In the genomic region with DNA sequence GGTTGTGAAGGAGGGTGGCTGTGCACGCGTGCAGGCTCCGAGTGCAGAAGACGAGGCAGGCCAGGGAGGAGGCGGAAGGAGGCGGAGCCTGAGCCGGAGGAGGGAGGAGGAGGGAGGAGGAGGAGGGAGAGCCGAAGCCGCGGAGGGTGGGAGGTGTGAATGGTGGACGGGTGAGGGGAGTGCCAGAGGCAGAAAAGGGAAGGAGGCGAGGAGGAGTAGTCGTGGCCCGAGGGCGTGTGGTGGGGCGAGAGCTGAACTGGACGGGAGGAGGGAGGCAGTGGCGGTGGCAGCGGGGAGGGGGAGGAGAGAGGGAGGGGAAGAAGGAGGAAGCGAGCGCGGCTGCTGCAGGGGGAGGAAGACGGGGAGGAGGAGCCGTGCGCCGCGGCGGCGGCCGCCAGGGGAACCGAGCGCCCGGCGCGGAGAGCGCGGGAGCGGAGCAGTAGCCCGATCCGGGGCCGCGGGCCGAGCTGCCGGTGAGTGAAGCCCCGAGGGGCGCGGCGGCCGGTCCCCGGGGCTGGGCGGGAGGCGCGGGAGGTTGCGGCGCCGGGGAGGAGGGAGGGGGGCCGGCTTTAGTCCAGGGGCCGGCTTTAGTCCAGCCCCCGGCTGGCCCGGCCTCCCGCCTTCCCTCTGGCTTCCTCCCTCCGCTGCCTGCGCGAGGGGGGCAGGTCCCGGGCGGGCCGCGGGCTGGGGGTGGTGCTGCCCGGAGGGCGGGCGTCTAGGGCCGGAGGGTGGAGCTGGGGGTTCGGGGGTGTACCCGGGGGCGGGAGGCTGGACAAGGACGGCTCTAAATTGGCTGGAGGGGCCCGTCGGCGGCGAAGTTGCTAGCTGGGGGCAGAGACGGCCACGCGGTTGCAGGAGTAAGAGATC, we compare ENCODE assay signal across 1 cellular context.
TF ChIP-seq lines count a peak whose summit lies in the region.

A gene (plus strand): TSS at position 815 of the 867 bp plus-strand sequence. CDS start 661 bp downstream, outside the sequence.

TF ChIP-seq in A549, 52 proteins besides CTCF, POLR2A, EP300 and RAD21 (continued from another document):
- TF ChIP-seq, protein P1, sequence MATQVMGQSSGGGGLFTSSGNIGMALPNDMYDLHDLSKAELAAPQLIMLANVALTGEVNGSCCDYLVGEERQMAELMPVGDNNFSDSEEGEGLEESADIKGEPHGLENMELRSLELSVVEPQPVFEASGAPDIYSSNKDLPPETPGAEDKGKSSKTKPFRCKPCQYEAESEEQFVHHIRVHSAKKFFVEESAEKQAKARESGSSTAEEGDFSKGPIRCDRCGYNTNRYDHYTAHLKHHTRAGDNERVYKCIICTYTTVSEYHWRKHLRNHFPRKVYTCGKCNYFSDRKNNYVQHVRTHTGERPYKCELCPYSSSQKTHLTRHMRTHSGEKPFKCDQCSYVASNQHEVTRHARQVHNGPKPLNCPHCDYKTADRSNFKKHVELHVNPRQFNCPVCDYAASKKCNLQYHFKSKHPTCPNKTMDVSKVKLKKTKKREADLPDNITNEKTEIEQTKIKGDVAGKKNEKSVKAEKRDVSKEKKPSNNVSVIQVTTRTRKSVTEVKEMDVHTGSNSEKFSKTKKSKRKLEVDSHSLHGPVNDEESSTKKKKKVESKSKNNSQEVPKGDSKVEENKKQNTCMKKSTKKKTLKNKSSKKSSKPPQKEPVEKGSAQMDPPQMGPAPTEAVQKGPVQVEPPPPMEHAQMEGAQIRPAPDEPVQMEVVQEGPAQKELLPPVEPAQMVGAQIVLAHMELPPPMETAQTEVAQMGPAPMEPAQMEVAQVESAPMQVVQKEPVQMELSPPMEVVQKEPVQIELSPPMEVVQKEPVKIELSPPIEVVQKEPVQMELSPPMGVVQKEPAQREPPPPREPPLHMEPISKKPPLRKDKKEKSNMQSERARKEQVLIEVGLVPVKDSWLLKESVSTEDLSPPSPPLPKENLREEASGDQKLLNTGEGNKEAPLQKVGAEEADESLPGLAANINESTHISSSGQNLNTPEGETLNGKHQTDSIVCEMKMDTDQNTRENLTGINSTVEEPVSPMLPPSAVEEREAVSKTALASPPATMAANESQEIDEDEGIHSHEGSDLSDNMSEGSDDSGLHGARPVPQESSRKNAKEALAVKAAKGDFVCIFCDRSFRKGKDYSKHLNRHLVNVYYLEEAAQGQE (IDR thresholded peaks at IDR 0.05) = no peak
- TF ChIP-seq JUN (IDR thresholded peaks at IDR 0.05) = peak; percentile 21 to 78; a peak in 3 of 5 replicates
- TF ChIP-seq RCOR1 (IDR thresholded peaks at IDR 0.05; ENCODE audit: low read depth, low read length) = no peak
- TF ChIP-seq PHF8 (IDR thresholded peaks at IDR 0.05; ENCODE audit: borderline replicate concordance, low read depth) = peak; percentile 38; the same call in 1 of the 2 replicates
- no peak for TF ChIP-seq POLR2AphosphoS2 (conservative IDR thresholded peaks at IDR 0.05; ENCODE audit: low read length)
- TF ChIP-seq SMC3 (IDR thresholded peaks at IDR 0.05) = no peak
- no peak for TF ChIP-seq KDM1A (IDR thresholded peaks at IDR 0.05; ENCODE audit: low read depth)
- no peak for TF ChIP-seq MAFK (IDR thresholded peaks at IDR 0.05; ENCODE audit: partially characterized antibody)
- TF ChIP-seq, protein P2, sequence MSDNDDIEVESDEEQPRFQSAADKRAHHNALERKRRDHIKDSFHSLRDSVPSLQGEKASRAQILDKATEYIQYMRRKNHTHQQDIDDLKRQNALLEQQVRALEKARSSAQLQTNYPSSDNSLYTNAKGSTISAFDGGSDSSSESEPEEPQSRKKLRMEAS (IDR thresholded peaks at IDR 0.05) = peak; percentile 93
